ENCODE assay signal across 9 cellular contexts in the genomic region with DNA sequence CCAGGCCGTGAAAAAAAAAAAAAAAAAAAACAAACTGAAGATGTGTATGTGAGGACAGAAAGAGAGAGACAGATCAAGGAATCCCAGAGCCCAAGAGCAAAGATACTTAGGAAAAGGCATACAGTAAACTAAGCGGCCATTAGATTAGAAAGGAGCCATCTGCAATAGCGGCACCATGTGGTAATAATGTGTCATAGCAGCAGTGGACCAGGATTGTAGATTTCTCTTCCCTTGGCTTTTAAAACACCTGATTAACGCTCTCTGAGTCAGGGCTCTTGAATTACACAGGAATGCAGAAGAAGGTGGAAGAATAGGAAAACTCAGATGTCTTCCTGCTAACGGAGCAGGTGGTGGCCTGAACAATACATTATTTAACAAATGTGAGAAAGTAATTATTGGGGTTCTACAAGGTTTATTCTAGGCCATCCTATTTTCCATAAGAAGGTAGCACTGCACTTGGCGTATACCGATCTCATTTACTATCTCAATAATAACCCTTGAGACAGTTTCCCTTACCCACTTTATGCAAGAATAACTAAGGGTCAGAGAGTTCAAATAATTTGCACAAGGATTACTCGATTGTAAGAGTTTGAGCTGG.
A peak's percentile ranks its signal among the peaks of the same experiment; 100 is the strongest.
DNase-seq lines count a peak whose midpoint lies in the region; ATAC-seq and TF ChIP-seq lines count a peak whose summit lies in the region.
"Had no signal": no experiment of that assay in that cellular context is flagged by ENCODE, and none has a peak within 500 bp of the region (broad histone marks: within the 10 kb centered on the region; RNA-seq: fewer than 3 reads in every experiment).

No MANE protein-coding gene starts in this region.

- peak; percentile 23 for DNase-seq in COLO668 (lab: John Stamatoyannopoulos, UW; ENCODE audit: unreplicated experiment)
- DNase-seq in NCI-H524 (lab: John Stamatoyannopoulos, UW), result peak; percentile 70 to 83
- peak; percentile 62 for DNase-seq in astrocyte of the spinal cord (ENCODE audit: low read depth, low spot score)
- peak; percentile 45 for DNase-seq in iris pigment epithelial cell (ENCODE audit: low read depth)
- DNase-seq in thyroid gland, result peak; percentile 46 to 57

- H3K9me3 Mint-ChIP-seq in stimulated activated memory B cell treated with anti-CD40 and anti-IgM and Interleukin-4, amounts not matched to agents 10 μg/mL and 1 μg/mL and 100 μg/mL, for 72 hours, result no peaks in the 10 kb centered on the region
- H3K9me3 Mint-ChIP-seq: naive thymus-derived CD8-positive, alpha-beta T cell had no signal

- no peaks in the 10 kb centered on the region for H3K36me3 Mint-ChIP-seq in stimulated activated memory B cell treated with anti-CD40 and anti-IgM and Interleukin-4, amounts not matched to agents 10 μg/mL and 1 μg/mL and 100 μg/mL, for 72 hours
- H3K36me3 Mint-ChIP-seq: naive thymus-derived CD8-positive, alpha-beta T cell had no signal

- H3K4me1 ChIP-seq in thyroid gland, result no peaks in the 10 kb centered on the region

- H3K9me3 ChIP-seq in thyroid gland, result no peaks in the 10 kb centered on the region

- no peaks in the 10 kb centered on the region for H3K27me3 Mint-ChIP-seq in stimulated activated memory B cell treated with anti-CD40 and anti-IgM and Interleukin-4, amounts not matched to agents 10 μg/mL and 1 μg/mL and 100 μg/mL, for 72 hours

- no peak overlapping the region for H3K27ac Mint-ChIP-seq in stimulated activated memory B cell treated with anti-CD40 and anti-IgM and Interleukin-4, amounts not matched to agents 10 μg/mL and 1 μg/mL and 100 μg/mL, for 72 hours

- intact Hi-C loops in thyroid gland (cut with DNase I), result loop anchor here (2.0 kb wide), 1 partner anchor 253 kb away; no protein-coding TSS in a partner anchor

- H3K4me3 Mint-ChIP-seq in stimulated activated memory B cell treated with anti-CD40 and anti-IgM and Interleukin-4, amounts not matched to agents 10 μg/mL and 1 μg/mL and 100 μg/mL, for 72 hours, result no peak overlapping the region
- H3K4me3 Mint-ChIP-seq: naive thymus-derived CD8-positive, alpha-beta T cell had no signal

- no peak for TF ChIP-seq POLR2A in thyroid gland (IDR thresholded peaks at IDR 0.05)

- WGBS in thyroid gland, 2 donors, result 28 to 30% methylated on average over 8 of the region's 8 CpGs

- H3K4me1 Mint-ChIP-seq in stimulated activated memory B cell treated with anti-CD40 and anti-IgM and Interleukin-4, amounts not matched to agents 10 μg/mL and 1 μg/mL and 100 μg/mL, for 72 hours, result no peaks in the 10 kb centered on the region
- H3K4me1 Mint-ChIP-seq: naive thymus-derived CD8-positive, alpha-beta T cell had no signal

- ATAC-seq in GM18867 (IDR thresholded peaks at IDR 0.05; ENCODE audit: unreplicated experiment) (peak; percentile 72), HG03097 (IDR thresholded peaks at IDR 0.05; ENCODE audit: low FRiP score, unreplicated experiment) (peak; percentile 58)
- ATAC-seq in stimulated activated memory B cell treated with anti-CD40 and anti-IgM and Interleukin-4, amounts not matched to agents 10 μg/mL and 1 μg/mL and 100 μg/mL, for 72 hours, result no peak
- ATAC-seq: naive thymus-derived CD8-positive, alpha-beta T cell had no signal

- in situ Hi-C loops in astrocyte of the spinal cord (cut with HindIII; ENCODE audit: low sequenced_read_pairs), result no loop called here

- H3K4me3 ChIP-seq in astrocyte of the spinal cord (ENCODE audit: low read depth, low read length), result no peak overlapping the region
- no peak overlapping the region for H3K4me3 ChIP-seq in thyroid gland (replicated peaks in 1 of 3)

- H3K36me3 ChIP-seq in thyroid gland, result no peaks in the 10 kb centered on the region

- no peak overlapping the region for H3K27ac ChIP-seq in thyroid gland

- no peaks in the 10 kb centered on the region for H3K27me3 ChIP-seq in thyroid gland

- TF ChIP-seq CTCF in astrocyte of the spinal cord (IDR thresholded peaks at IDR 0.05; ENCODE audit: low read depth, low read length) (peak; percentile 92), thyroid gland (IDR thresholded peaks at IDR 0.05) (peak; percentile 59 to 87 (median 80))

Comparison
In these comparisons a context has a peak if more than half of its experiments do, and no peak if none do; other contexts are left out.
1. DNase-seq: peak in every context shown above with its lines; median percentile 76 in NCI-H524; 62 in astrocyte of the spinal cord; 52 in thyroid gland; 45 in iris pigment epithelial cell; 23 in COLO668.